ENCODE assay signal across 8 cellular contexts in the genomic region with DNA sequence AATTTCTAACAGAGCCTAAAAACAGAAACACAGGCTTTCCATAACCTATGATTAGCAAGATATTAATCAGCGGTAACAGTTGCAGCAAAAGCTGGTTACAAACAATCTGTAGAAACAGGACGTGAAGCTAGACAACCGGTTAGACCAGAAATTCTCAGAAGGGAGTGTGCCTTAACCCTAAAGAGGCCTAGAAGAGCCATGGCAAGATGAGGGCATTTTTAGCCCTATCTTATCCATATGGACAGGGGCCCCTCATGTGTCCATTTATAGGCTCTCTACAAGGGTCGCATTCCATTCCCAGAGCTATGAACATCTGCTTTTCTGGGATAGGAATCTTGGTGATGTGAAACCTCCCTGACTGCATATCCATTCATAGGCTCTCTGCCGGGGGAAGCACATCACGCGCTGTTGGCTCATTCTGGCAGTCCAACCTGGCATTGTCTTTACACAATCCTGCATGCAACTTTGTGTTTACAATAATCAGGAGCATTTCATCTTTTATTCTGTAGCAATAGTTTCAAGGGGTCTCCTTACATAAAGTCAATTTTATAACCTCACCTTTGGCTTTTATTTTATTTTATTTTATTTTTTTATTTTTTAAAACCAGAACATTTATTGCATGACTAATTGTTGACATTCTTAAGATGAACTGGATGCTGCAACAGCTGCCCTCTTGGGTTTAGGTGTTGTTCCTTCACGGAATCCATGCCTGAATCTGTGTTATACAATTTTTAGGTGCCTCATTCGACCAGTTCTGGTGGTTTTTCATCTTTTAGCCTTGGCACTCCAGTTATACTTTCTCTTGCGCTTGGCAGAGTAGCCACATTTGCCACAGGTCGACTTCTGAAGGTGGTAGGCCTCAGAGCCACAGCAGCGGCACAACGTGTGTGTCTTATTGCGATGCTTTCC. TPM values are rescaled to one million over a fixed set of nuclear protein-coding genes. Genes with fewer than 3 reads are reported as not detected.
"Had no signal": no experiment of that assay in that cellular context is flagged by ENCODE, and none has a peak within 500 bp of the region (broad histone marks: within the 10 kb centered on the region; RNA-seq: fewer than 3 reads in every experiment).

No MANE protein-coding gene starts in this region.

RNA-seq across cellular contexts. Expression of a gene that starts 8.0 kb away (rescaled TPM):
- total RNA-seq: activated CD4-positive, alpha-beta memory T cell treated with anti-CD3 and anti-CD28 coated beads for 36 hours; activated naive CD8-positive, alpha-beta T cell treated with anti-CD3 and anti-CD28 coated beads for 36 hours; astrocyte; gastrocnemius medialis; sigmoid colon had no signal

RNA-seq across cellular contexts. Expression of a gene that starts 31.9 kb away (rescaled TPM):
- total RNA-seq: astrocyte, gastrocnemius medialis, sigmoid colon, urinary bladder had no signal

RNA-seq across cellular contexts. Expression of a gene that starts 42.8 kb away (rescaled TPM):
- total RNA-seq: activated CD4-positive, alpha-beta memory T cell treated with anti-CD3 and anti-CD28 coated beads for 36 hours; activated naive CD8-positive, alpha-beta T cell treated with anti-CD3 and anti-CD28 coated beads for 36 hours; astrocyte; gastrocnemius medialis; left lung; lung; sigmoid colon; urinary bladder had no signal
